ENCODE assay signal across 9 cellular contexts in the genomic region with DNA sequence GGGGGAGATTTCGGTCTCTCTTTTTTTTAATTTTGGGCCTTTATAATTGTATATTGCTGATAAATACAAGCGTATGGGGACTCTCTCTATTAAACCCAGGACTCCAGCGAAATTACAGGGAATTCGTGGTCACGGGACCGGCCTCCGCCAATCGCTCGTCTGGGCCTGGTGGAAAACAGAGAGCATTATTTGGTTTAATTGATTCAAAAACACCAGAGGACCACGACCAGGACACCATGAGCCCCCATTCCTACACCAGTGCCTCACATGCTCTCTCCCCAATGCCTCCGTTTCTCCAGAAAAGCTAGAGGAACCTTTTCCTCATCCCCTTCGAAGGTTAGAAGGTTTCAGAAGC. TPM values are rescaled to one million over a fixed set of nuclear protein-coding genes. Genes with fewer than 3 reads are reported as not detected.
A peak's percentile ranks its signal among the peaks of the same experiment; 100 is the strongest.
DNase-seq lines count a peak whose midpoint lies in the region; TF ChIP-seq lines count a peak whose summit lies in the region.
"Had no signal": no experiment of that assay in that cellular context is flagged by ENCODE, and none has a peak within 500 bp of the region (broad histone marks: within the 10 kb centered on the region; RNA-seq: fewer than 3 reads in every experiment).

A gene (minus strand): TSS at position 88 of the 355 bp plus-strand sequence. CDS start 198 bp downstream, outside the sequence.

- no peaks in the 10 kb centered on the region for H3K79me2 ChIP-seq in mesendoderm (ENCODE audit: control insufficient read depth, insufficient read depth, low read length)

- peak within 1 kb of the TSS; percentile 81 for H3K4me3 ChIP-seq in CD8-positive, alpha-beta memory T cell (ENCODE audit: low read length)
- peak within 1 kb of the TSS; percentile 57 to 95 (median 60) for H3K4me3 ChIP-seq in breast epithelium
- H3K4me3 ChIP-seq in mesendoderm (ENCODE audit: low read length) = no peak within 1 kb of the TSS
- H3K4me3 ChIP-seq in urinary bladder (ENCODE audit: low read depth, low read length) = peak within 1 kb of the TSS; percentile 64

- no peak within 1 kb of the TSS for H2BK120ac ChIP-seq in mesendoderm (ENCODE audit: low read depth, low read length)

- H3K27me3 Mint-ChIP-seq in CD8-positive, alpha-beta memory T cell = peaks cover 7 to 19% of the 10 kb centered on the region in 2 donors

- intact Hi-C loops in breast epithelium (cut with DNase I; ENCODE audit: low total_unique reads) = no loop called here

- H3K36me3 Mint-ChIP-seq in CD8-positive, alpha-beta memory T cell = peaks cover 0 to 27% (median 1%) of the 10 kb centered on the region in 3 donors

- H2BK5ac ChIP-seq in mesendoderm (ENCODE audit: low read length) = no peak within 1 kb of the TSS

- H3K27me3 ChIP-seq in CD8-positive, alpha-beta memory T cell (ENCODE audit: insufficient read depth, low read length, poor library complexity, severe bottlenecking) = peaks cover 4% of the 10 kb centered on the region
- H3K27me3 ChIP-seq in breast epithelium (peaks cover 0 to 14% of the 10 kb centered on the region in 2 donors), mesendoderm (ENCODE audit: insufficient read depth, low read length, poor library complexity) (peaks cover 68% of the 10 kb centered on the region)

- H3K79me1 ChIP-seq in mesendoderm (ENCODE audit: low read length) = no peaks in the 10 kb centered on the region

- peaks cover 32% of the 10 kb centered on the region for H3K4me1 ChIP-seq in CD8-positive, alpha-beta memory T cell (ENCODE audit: insufficient read depth, low read length)
- peaks cover 0 to 3% of the 10 kb centered on the region in 2 donors for H3K4me1 ChIP-seq in breast epithelium
- H3K4me1 ChIP-seq in mesendoderm (ENCODE audit: control insufficient read depth, low read depth, low read length) = peaks cover 6% of the 10 kb centered on the region
- no peaks in the 10 kb centered on the region for H3K4me1 ChIP-seq in urinary bladder (ENCODE audit: insufficient read depth)

- peak within 1 kb of the TSS; percentile 36 for H3K4me2 ChIP-seq in mesendoderm (ENCODE audit: low read length)

- H3K27ac ChIP-seq in CD8-positive, alpha-beta memory T cell (ENCODE audit: low read depth, low read length) = peak within 1 kb of the TSS; percentile 92
- H3K27ac ChIP-seq in breast epithelium (peak within 1 kb of the TSS; percentile 93 to 97), mesendoderm (ENCODE audit: low read depth, low read length) (no peak within 1 kb of the TSS), urinary bladder (ENCODE audit: low read depth) (peak within 1 kb of the TSS; percentile 84)
- H3K27ac ChIP-seq: neutrophil had no signal

- peak in 1 of 5 donors; percentile 27 for DNase-seq in CD8-positive, alpha-beta memory T cell
- DNase-seq in NCI-H1694 treated with DMSO at 0.1 percent for 48 hours (lab: John Stamatoyannopoulos, UW) = peak; percentile 48
- no peak for DNase-seq in breast epithelium (ENCODE audit: low spot score in 2 of 2)
- no peak for DNase-seq in mesendoderm
- no peak for DNase-seq in anterior cingulate cortex (lab: John Stamatoyannopoulos, UW)
- no peak for DNase-seq in Kasumi-1 (lab: John Stamatoyannopoulos, UW)
- DNase-seq in activated gamma-delta T cell (lab: John Stamatoyannopoulos, UW) = no peak

- peak within 1 kb of the TSS; percentile 88 to 99 (median 95) for H3K4me3 Mint-ChIP-seq in CD8-positive, alpha-beta memory T cell

- no peak within 1 kb of the TSS for H3K4ac ChIP-seq in mesendoderm (ENCODE audit: low read depth, low read length)

- H3K18ac ChIP-seq in mesendoderm (ENCODE audit: low read length) = peak within 1 kb of the TSS; percentile 72

- no peak for TF ChIP-seq CTCF in breast epithelium (IDR thresholded peaks at IDR 0.05)

- no peak within 1 kb of the TSS for H4K8ac ChIP-seq in mesendoderm (ENCODE audit: low read depth, low read length)

- H3K9me3 ChIP-seq in CD8-positive, alpha-beta memory T cell (ENCODE audit: low read length) = no peaks in the 10 kb centered on the region
- no peaks in the 10 kb centered on the region for H3K9me3 ChIP-seq in breast epithelium
- H3K9me3 ChIP-seq: neutrophil had no signal

- peak within 1 kb of the TSS; percentile 34 for H3K9ac ChIP-seq in mesendoderm (ENCODE audit: low read length)

- no peak for TF ChIP-seq POLR2A in breast epithelium (IDR thresholded peaks at IDR 0.05)

- H3K27ac Mint-ChIP-seq in CD8-positive, alpha-beta memory T cell = peak within 1 kb of the TSS; percentile 85 to 97 (median 92)

- POLR2A ChIA-PET in CD8-positive, alpha-beta memory T cell (lab: Charles Lee) = no interaction called here

- H4K5ac ChIP-seq in mesendoderm (ENCODE audit: low read length) = no peak within 1 kb of the TSS

- peak within 1 kb of the TSS; percentile 15 for H3K23ac ChIP-seq in mesendoderm (ENCODE audit: low read length)

- no peaks in the 10 kb centered on the region for H3K9me3 Mint-ChIP-seq in CD8-positive, alpha-beta memory T cell

- H2BK15ac ChIP-seq in mesendoderm (replicated peaks; ENCODE audit: low read depth) = no peak within 1 kb of the TSS

- CTCF ChIA-PET in CD8-positive, alpha-beta memory T cell (lab: Charles Lee) = no interaction called here

- no peaks in the 10 kb centered on the region for H3K36me3 ChIP-seq in CD8-positive, alpha-beta memory T cell (ENCODE audit: insufficient read depth, low read length)
- H3K36me3 ChIP-seq in breast epithelium = no peaks in the 10 kb centered on the region
- no peaks in the 10 kb centered on the region for H3K36me3 ChIP-seq in mesendoderm (ENCODE audit: control insufficient read depth, insufficient read depth, low read length)
- H3K36me3 ChIP-seq in urinary bladder (ENCODE audit: insufficient read depth) = no peaks in the 10 kb centered on the region
- H3K36me3 ChIP-seq: neutrophil had no signal

- H3K56ac ChIP-seq in mesendoderm (ENCODE audit: low read length) = peak within 1 kb of the TSS; percentile 73

- H3K4me1 Mint-ChIP-seq in CD8-positive, alpha-beta memory T cell = peaks cover 28 to 67% (median 28%) of the 10 kb centered on the region in 3 donors

- WGBS in mesendoderm (ENCODE audit: extremely low coverage, insufficient coverage, low lambda C conversion rate) = no CpG with 5 or more reads among the region's 12 CpGs
- 50% methylated on average over 12 of the region's 12 CpGs for WGBS in urinary bladder

- H2AK5ac ChIP-seq in mesendoderm (ENCODE audit: low read length) = peak within 1 kb of the TSS; percentile 67

RNA-seq across cellular contexts. Expression of the gene that starts here (rescaled TPM):
- total RNA-seq in CD8-positive, alpha-beta memory T cell = 10 to 100 TPM; 16.7 to 18.3 TPM
- polyA plus RNA-seq in CD8-positive, alpha-beta memory T cell = 12.8 TPM
- total RNA-seq in breast epithelium (10 to 100 TPM; 13.6 to 36.4 (median 19.6) TPM), urinary bladder (3.1 TPM)
- polyA plus RNA-seq in mesendoderm (2013, experiment 1 of 2) = 0.03 TPM
- 0.04 TPM for polyA plus RNA-seq in mesendoderm (2013, experiment 2 of 2)
- polyA plus RNA-seq in urinary bladder = 18.6 TPM
